In the genomic region with DNA sequence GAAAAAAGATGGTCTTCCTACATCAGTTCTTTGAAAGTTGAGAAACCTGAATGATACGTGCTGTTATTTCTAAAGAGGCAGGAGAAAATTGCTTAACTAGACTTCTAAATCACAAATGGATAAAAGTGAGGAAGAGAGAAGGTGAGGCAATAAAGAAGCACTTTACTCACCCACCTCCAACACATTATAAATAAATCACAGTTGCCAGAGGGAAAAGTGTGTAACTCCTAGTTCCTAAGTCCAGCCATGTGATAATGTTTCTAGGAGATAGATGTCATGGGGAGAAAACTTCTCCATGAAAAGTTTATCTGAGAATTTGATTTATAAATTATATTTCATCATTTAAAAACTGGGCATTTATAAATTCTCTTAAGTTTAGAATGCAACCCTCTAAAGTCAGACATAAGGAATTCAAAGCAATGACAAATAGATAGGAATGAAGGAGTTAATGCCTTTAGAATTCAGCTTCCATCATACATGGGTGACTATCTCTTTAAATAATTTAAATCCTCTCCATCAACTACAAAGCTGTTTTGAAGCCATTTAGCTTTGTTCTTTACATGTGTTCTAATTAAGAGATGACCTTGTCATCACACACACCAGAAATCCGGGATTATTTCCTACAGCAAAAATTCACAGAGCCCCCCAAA, we compare ENCODE assay signal across 14 cellular contexts. TPM values are rescaled to one million over a fixed set of nuclear protein-coding genes. Genes with fewer than 3 reads are reported as not detected.
DNase-seq lines count a peak whose midpoint lies in the region; ATAC-seq and TF ChIP-seq lines count a peak whose summit lies in the region.
"Had no signal": no experiment of that assay in that cellular context is flagged by ENCODE, and none has a peak within 500 bp of the region (broad histone marks: within the 10 kb centered on the region; RNA-seq: fewer than 3 reads in every experiment).

No MANE protein-coding gene starts in this region.

- no peak for DNase-seq in T-helper 1 cell
- DNase-seq in NCI-H226, result peak; percentile 41
- DNase-seq in endodermal cell, result no peak
- no peak for DNase-seq in H4 (ENCODE audit: low spot score)
- DNase-seq in activated CD4-positive, alpha-beta T cell treated with anti-CD3 and anti-CD28 coated beads, Interleukin-2, amount 50 U/mL, for 4 hours, result no peak
- DNase-seq: ACHN; midbrain; stimulated activated CD4-positive, alpha-beta T cell treated with anti-CD3 and anti-CD28 coated beads, Interleukin-1b, Interleukin-23, amount 100 ng/mL, for 48 hours; T1000 had no signal

- no peak overlapping the region for H3K9ac ChIP-seq in endodermal cell (ENCODE audit: extremely low read depth, low read length, poor library complexity, severe bottlenecking)
- no peak overlapping the region for H3K9ac ChIP-seq in parathyroid adenoma

- ATAC-seq in HG02610 (IDR thresholded peaks at IDR 0.05; ENCODE audit: unreplicated experiment), result no peak
- ATAC-seq: K562 had no signal

- H3K36me3 ChIP-seq in endodermal cell (ENCODE audit: control insufficient read depth, insufficient read depth, low read length) (peaks cover 10% of the 10 kb centered on the region), parathyroid adenoma (ENCODE audit: control insufficient read depth, insufficient read depth, low read length) (no peaks in the 10 kb centered on the region)
- H3K36me3 ChIP-seq: thyroid gland had no signal

- H3K4me1 ChIP-seq in endodermal cell (ENCODE audit: control insufficient read depth, insufficient read depth, low read length) (peaks cover 7% of the 10 kb centered on the region), parathyroid adenoma (peaks cover 14% of the 10 kb centered on the region)

- peak overlapping the region; percentile 25 for H3K4me2 ChIP-seq in parathyroid adenoma (ENCODE audit: low read length)

- peak overlapping the region; percentile 66 for H3K4me3 Mint-ChIP-seq in T-helper 1 cell treated with Interleukin-12 subunit alpha and Interleukin-12 subunit beta and Interleukin-4 antibody, amounts not matched to agents 30 μg/mL and 1 μg/mL, for 36 hours
- H3K4me3 Mint-ChIP-seq in endodermal cell, result no peak overlapping the region

- H3K27ac Mint-ChIP-seq in T-helper 1 cell treated with Interleukin-12 subunit alpha and Interleukin-12 subunit beta and Interleukin-4 antibody, amounts not matched to agents 30 μg/mL and 1 μg/mL, for 36 hours, result peak overlapping the region; percentile 60
- no peak overlapping the region for H3K27ac Mint-ChIP-seq in endodermal cell

- 100% methylated on average over 1 of the region's 2 CpGs; no CpG with 5 or more reads in 1 of the 2 experiments for WGBS in endodermal cell (ENCODE audit: insufficient coverage in 1 of 2, insufficient read length in 1 of 2), 2 experiments

- peaks cover 9% of the 10 kb centered on the region for H3K79me2 ChIP-seq in parathyroid adenoma

- no peaks in the 10 kb centered on the region for H3K27me3 Mint-ChIP-seq in T-helper 1 cell treated with Interleukin-12 subunit alpha and Interleukin-12 subunit beta and Interleukin-4 antibody, amounts not matched to agents 30 μg/mL and 1 μg/mL, for 36 hours (ENCODE audit: low read depth)
- no peaks in the 10 kb centered on the region for H3K27me3 Mint-ChIP-seq in endodermal cell (ENCODE audit: insufficient read depth)

- H3K9me3 Mint-ChIP-seq in T-helper 1 cell treated with Interleukin-12 subunit alpha and Interleukin-12 subunit beta and Interleukin-4 antibody, amounts not matched to agents 30 μg/mL and 1 μg/mL, for 36 hours, result no peaks in the 10 kb centered on the region
- H3K9me3 Mint-ChIP-seq in endodermal cell, result no peaks in the 10 kb centered on the region

- H3K27ac ChIP-seq in endodermal cell (ENCODE audit: low read depth, low read length), result peak overlapping the region; percentile 58
- H3K27ac ChIP-seq in parathyroid adenoma, result peak overlapping the region; percentile 78
- H3K27ac ChIP-seq: thyroid gland had no signal

- no peaks in the 10 kb centered on the region for H3K9me3 ChIP-seq in endodermal cell (ENCODE audit: control insufficient read depth, low read length)
- no peaks in the 10 kb centered on the region for H3K9me3 ChIP-seq in parathyroid adenoma (ENCODE audit: control insufficient read depth, low read length)
- H3K9me3 ChIP-seq: thyroid gland had no signal

- H3K4me3 ChIP-seq in endodermal cell (ENCODE audit: low read length), result no peak overlapping the region
- H3K4me3 ChIP-seq in parathyroid adenoma (ENCODE audit: low read depth, low read length), result no peak overlapping the region
- H3K4me3 ChIP-seq: K562, thyroid gland had no signal

- TF ChIP-seq CTCF in endodermal cell (conservative IDR thresholded peaks at IDR 0.05) (no peak), parathyroid adenoma (IDR thresholded peaks at IDR 0.05) (no peak)

- H2AFZ ChIP-seq in parathyroid adenoma, result peak overlapping the region; percentile 46

- H3K4me1 Mint-ChIP-seq in T-helper 1 cell treated with Interleukin-12 subunit alpha and Interleukin-12 subunit beta and Interleukin-4 antibody, amounts not matched to agents 30 μg/mL and 1 μg/mL, for 36 hours (ENCODE audit: low read depth), result peaks cover 35% of the 10 kb centered on the region
- H3K4me1 Mint-ChIP-seq in endodermal cell, result peaks cover 45% of the 10 kb centered on the region

- H3K27me3 ChIP-seq in endodermal cell (ENCODE audit: control insufficient read depth, insufficient read depth, low read length, poor library complexity, severe bottlenecking) (no peaks in the 10 kb centered on the region), parathyroid adenoma (ENCODE audit: control insufficient read depth, insufficient read depth, low read length) (no peaks in the 10 kb centered on the region)
- H3K27me3 ChIP-seq: thyroid gland had no signal

- H3K36me3 Mint-ChIP-seq in T-helper 1 cell treated with Interleukin-12 subunit alpha and Interleukin-12 subunit beta and Interleukin-4 antibody, amounts not matched to agents 30 μg/mL and 1 μg/mL, for 36 hours (ENCODE audit: low read depth), result no peaks in the 10 kb centered on the region
- H3K36me3 Mint-ChIP-seq in endodermal cell (ENCODE audit: low read depth), result peaks cover 14% of the 10 kb centered on the region

RNA-seq across cellular contexts. Expression of a gene that starts 60.0 kb away (rescaled TPM):
- total RNA-seq in endodermal cell, result 10 to 100 TPM; 29.9 to 35.9 TPM
- 38.8 TPM for polyA plus RNA-seq in endodermal cell (2013, experiment 1 of 2)
- 43.3 TPM for polyA plus RNA-seq in endodermal cell (2013, experiment 2 of 2)
- total RNA-seq in H4 (2014; rRNA removed; shearing (Covaris generic)), result 12.6 and 17.3 TPM in 2 replicates
